In genomic region chr3:188272481-188273372, GRCh38 we compare ENCODE assay signal across 1 cellular context.
TF ChIP-seq lines count a peak whose summit lies in the region.

No MANE protein-coding gene starts in this region.

TF ChIP-seq in HEK293, 187 proteins besides CTCF, POLR2A, EP300 and RAD21 (continued from another document and continues in another):
- TF ChIP-seq, protein P1, sequence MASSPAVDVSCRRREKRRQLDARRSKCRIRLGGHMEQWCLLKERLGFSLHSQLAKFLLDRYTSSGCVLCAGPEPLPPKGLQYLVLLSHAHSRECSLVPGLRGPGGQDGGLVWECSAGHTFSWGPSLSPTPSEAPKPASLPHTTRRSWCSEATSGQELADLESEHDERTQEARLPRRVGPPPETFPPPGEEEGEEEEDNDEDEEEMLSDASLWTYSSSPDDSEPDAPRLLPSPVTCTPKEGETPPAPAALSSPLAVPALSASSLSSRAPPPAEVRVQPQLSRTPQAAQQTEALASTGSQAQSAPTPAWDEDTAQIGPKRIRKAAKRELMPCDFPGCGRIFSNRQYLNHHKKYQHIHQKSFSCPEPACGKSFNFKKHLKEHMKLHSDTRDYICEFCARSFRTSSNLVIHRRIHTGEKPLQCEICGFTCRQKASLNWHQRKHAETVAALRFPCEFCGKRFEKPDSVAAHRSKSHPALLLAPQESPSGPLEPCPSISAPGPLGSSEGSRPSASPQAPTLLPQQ (tag by site-specific recombination; IDR thresholded peaks at IDR 0.05), result no peak; the same call in 1 of the 2 replicates
- TF ChIP-seq ZNF335 (tag by site-specific recombination; conservative IDR thresholded peaks at IDR 0.05) (no peak), SCRT2 (tag by site-specific recombination; IDR thresholded peaks at IDR 0.05) (peak; percentile 83), ZNF140 (tag by site-specific recombination; IDR thresholded peaks at IDR 0.05) (no peak), ZNF391 (tag by site-specific recombination; IDR thresholded peaks at IDR 0.05; ENCODE audit: borderline replicate concordance, low read depth) (0 out of 2 replicates have a peak, but pooled peaks have one; percentile 20), ZNF558 (tag by site-specific recombination; IDR thresholded peaks at IDR 0.05) (peak; percentile 54; the same call in 1 of the 2 replicates), ZNF133 (tag by site-specific recombination; IDR thresholded peaks at IDR 0.05) (no peak), ZSCAN16 (tag by site-specific recombination; IDR thresholded peaks at IDR 0.05) (no peak), ZNF112 (tag by site-specific recombination; IDR thresholded peaks at IDR 0.05) (no peak), SALL2 (tag by site-specific recombination; IDR thresholded peaks at IDR 0.05; ENCODE audit: borderline replicate concordance) (no peak), EGR2 (tag by site-specific recombination; IDR thresholded peaks at IDR 0.05; ENCODE audit: low read depth) (peak; percentile 39; the same call in 1 of the 2 replicates), ZNF24 (tag by site-specific recombination; IDR thresholded peaks at IDR 0.05) (peak; percentile 77), ZNF449 (tag by site-specific recombination; IDR thresholded peaks at IDR 0.05) (no peak), ZBTB48 (tag by site-specific recombination; IDR thresholded peaks at IDR 0.05) (no peak; the same call in 1 of the 2 replicates), ZNF585B (tag by site-specific recombination; IDR thresholded peaks at IDR 0.05) (no peak), GLI2 (tag by site-specific recombination; IDR thresholded peaks at IDR 0.05; ENCODE audit: borderline replicate concordance, low read depth) (peak; percentile 92), HOXA7 (CRISPR knock-in tag; IDR thresholded peaks at IDR 0.05; ENCODE audit: borderline replicate concordance) (no peak), ZNF157 (tag by site-specific recombination; IDR thresholded peaks at IDR 0.05) (no peak), ZIC2 (tag by site-specific recombination; IDR thresholded peaks at IDR 0.05) (no peak), ZNF214 (tag by site-specific recombination; IDR thresholded peaks at IDR 0.05; ENCODE audit: borderline replicate concordance) (no peak), ZNF302 (tag by site-specific recombination; IDR thresholded peaks at IDR 0.05; ENCODE audit: low read depth) (no peak), TCF7L2 (IDR thresholded peaks at IDR 0.05; ENCODE audit: borderline replicate concordance, low read depth, low read length) (no peak), ZNF416 (tag by site-specific recombination; IDR thresholded peaks at IDR 0.05) (no peak), ZFP41 (tag by site-specific recombination; IDR thresholded peaks at IDR 0.05; ENCODE audit: borderline replicate concordance) (no peak), ZNF529 (tag by site-specific recombination; IDR thresholded peaks at IDR 0.05; ENCODE audit: insufficient replicate concordance) (no peak), ZNF202 (tag by site-specific recombination; IDR thresholded peaks at IDR 0.05; ENCODE audit: borderline replicate concordance) (no peak), ZNF354C (tag by site-specific recombination; IDR thresholded peaks at IDR 0.05; ENCODE audit: borderline replicate concordance, low read depth) (no peak), ZBTB11 (tag by site-specific recombination; conservative IDR thresholded peaks at IDR 0.05; ENCODE audit: low read depth) (no peak), ZNF280D (tag by site-specific recombination; IDR thresholded peaks at IDR 0.05) (no peak), WT1 (tag by site-specific recombination; IDR thresholded peaks at IDR 0.05) (peak; percentile 96), ZNF747 (tag by site-specific recombination; IDR thresholded peaks at IDR 0.05) (no peak), ZNF26 (tag by site-specific recombination; IDR thresholded peaks at IDR 0.05) (no peak), ZNF426 (tag by site-specific recombination; IDR thresholded peaks at IDR 0.05) (no peak), ZNF777 (tag by site-specific recombination; IDR thresholded peaks at IDR 0.05; ENCODE audit: borderline replicate concordance) (no peak), ZNF311 (tag by site-specific recombination; IDR thresholded peaks at IDR 0.05; ENCODE audit: borderline replicate concordance) (no peak), ZNF600 (tag by site-specific recombination; IDR thresholded peaks at IDR 0.05) (peak; percentile 95), MEIS1 (CRISPR knock-in tag; IDR thresholded peaks at IDR 0.05; ENCODE audit: borderline replicate concordance) (no peak), BCL11B (tag by site-specific recombination; IDR thresholded peaks at IDR 0.05; ENCODE audit: low read depth) (no peak), FEZF1 (tag by site-specific recombination; IDR thresholded peaks at IDR 0.05) (peak; percentile 71), ZNF211 (tag by site-specific recombination; IDR thresholded peaks at IDR 0.05; ENCODE audit: low read depth) (no peak), ZNF521 (tag by site-specific recombination; IDR thresholded peaks at IDR 0.05) (no peak), ZNF629 (tag by site-specific recombination; IDR thresholded peaks at IDR 0.05) (peak; percentile 91), ZNF639 (tag by site-specific recombination; IDR thresholded peaks at IDR 0.05) (peak; percentile 91), AEBP2 (tag by site-specific recombination; IDR thresholded peaks at IDR 0.05; ENCODE audit: borderline replicate concordance) (no peak), ZNF677 (tag by site-specific recombination; IDR thresholded peaks at IDR 0.05) (no peak), ZNF433 (tag by site-specific recombination; IDR thresholded peaks at IDR 0.05; ENCODE audit: low read depth) (no peak), YY2 (tag by site-specific recombination; IDR thresholded peaks at IDR 0.05) (no peak), ZNF596 (tag by site-specific recombination; IDR thresholded peaks at IDR 0.05) (no peak), ZBTB21 (tag by site-specific recombination; IDR thresholded peaks at IDR 0.05) (no peak), ZNF621 (tag by site-specific recombination; IDR thresholded peaks at IDR 0.05) (no peak), ZBTB7A (tag by site-specific recombination; IDR thresholded peaks at IDR 0.05; ENCODE audit: low read depth) (0 out of 2 replicates have a peak, but pooled peaks have one; percentile 29)
- TF ChIP-seq, protein P2, sequence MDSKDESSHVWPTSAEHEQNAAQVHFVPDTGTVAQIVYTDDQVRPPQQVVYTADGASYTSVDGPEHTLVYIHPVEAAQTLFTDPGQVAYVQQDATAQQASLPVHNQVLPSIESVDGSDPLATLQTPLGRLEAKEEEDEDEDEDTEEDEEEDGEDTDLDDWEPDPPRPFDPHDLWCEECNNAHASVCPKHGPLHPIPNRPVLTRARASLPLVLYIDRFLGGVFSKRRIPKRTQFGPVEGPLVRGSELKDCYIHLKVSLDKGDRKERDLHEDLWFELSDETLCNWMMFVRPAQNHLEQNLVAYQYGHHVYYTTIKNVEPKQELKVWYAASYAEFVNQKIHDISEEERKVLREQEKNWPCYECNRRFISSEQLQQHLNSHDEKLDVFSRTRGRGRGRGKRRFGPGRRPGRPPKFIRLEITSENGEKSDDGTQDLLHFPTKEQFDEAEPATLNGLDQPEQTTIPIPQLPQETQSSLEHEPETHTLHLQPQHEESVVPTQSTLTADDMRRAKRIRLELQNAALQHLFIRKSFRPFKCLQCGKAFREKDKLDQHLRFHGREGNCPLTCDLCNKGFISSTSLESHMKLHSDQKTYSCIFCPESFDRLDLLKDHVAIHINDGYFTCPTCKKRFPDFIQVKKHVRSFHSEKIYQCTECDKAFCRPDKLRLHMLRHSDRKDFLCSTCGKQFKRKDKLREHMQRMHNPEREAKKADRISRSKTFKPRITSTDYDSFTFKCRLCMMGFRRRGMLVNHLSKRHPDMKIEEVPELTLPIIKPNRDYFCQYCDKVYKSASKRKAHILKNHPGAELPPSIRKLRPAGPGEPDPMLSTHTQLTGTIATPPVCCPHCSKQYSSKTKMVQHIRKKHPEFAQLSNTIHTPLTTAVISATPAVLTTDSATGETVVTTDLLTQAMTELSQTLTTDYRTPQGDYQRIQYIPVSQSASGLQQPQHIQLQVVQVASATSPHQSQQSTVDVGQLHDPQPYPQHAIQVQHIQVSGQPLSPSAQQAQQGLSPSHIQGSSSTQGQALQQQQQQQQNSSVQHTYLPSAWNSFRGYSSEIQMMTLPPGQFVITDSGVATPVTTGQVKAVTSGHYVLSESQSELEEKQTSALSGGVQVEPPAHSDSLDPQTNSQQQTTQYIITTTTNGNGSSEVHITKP (tag by site-specific recombination; IDR thresholded peaks at IDR 0.05), result no peak
